13 cellular contexts compared by ENCODE assay signal in the genomic region with DNA sequence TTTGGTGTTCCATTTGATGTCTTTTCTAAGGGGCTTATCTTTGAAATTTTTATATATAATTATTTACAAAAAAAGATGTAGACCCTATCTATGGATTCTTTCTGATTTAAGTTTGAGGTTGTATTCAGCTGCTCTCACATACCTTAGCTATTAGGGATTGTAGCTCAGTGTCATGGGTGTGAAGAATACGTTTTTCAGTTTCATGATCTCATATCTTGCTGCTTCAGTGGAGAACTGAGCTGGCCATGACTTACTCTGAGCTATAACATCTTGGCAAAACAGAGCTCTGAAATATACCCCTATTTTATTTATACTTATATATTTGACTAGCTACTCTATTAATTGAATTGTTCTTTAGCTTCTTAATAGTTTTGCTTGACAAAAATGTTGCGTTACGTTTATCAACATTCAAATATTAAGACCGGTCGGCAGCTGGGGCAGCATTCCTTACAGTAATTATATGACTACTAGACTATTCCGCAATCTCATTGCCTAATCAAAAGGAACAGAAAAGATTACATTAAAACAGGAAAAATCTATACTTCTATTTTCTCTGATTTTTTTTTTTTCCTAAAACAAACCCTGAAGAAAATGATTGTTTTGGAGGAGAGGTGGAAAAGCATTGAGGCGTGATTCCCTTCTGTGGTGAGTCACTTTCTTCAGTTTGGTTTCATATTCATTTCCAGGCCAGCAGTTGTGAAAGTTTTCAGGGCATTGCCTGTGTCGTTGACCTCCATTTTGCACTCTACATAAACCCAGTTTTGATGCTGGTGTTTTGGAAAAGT. TPM values are rescaled to one million over a fixed set of nuclear protein-coding genes. Genes with fewer than 3 reads are reported as not detected.
DNase-seq lines count a peak whose midpoint lies in the region; ATAC-seq and TF ChIP-seq lines count a peak whose summit lies in the region.
"Had no signal": no experiment of that assay in that cellular context is flagged by ENCODE, and none has a peak within 500 bp of the region (broad histone marks: within the 10 kb centered on the region; RNA-seq: fewer than 3 reads in every experiment).

No MANE protein-coding gene starts in this region.

- no peak overlapping the region for H3K9ac ChIP-seq in PC-3 (ENCODE audit: low read length)

- no peaks in the 10 kb centered on the region for H3F3A ChIP-seq in PC-3 (ENCODE audit: low read length, unreplicated experiment)

- peaks cover 13% of the 10 kb centered on the region for H3K4me1 ChIP-seq in PC-3 (ENCODE audit: insufficient read depth, low read length)

- ATAC-seq in PC-3 (no peak), HG02885 (IDR thresholded peaks at IDR 0.05; ENCODE audit: poor library complexity, unreplicated experiment) (no peak), left ventricle myocardium superior (no peak)

- POLR2A ChIA-PET in PC-3 (lab: Charles Lee; ENCODE audit: unreplicated experiment): no interaction called here

- no peaks in the 10 kb centered on the region for H3K9me3 ChIP-seq in PC-3 (ENCODE audit: low read length)
- H3K9me3 ChIP-seq: thoracic aorta had no signal

- no peaks in the 10 kb centered on the region for H3K36me3 ChIP-seq in PC-3 (ENCODE audit: low read depth, low read length)
- H3K36me3 ChIP-seq: thoracic aorta had no signal

- TF ChIP-seq CTCF in PC-3 (conservative IDR thresholded peaks at IDR 0.05; ENCODE audit: low read depth, low read length) (no peak), fibroblast of pulmonary artery (IDR thresholded peaks at IDR 0.05; ENCODE audit: low read length, missing control alignments) (no peak)

- intact Hi-C loops in PC-3 (cut with micrococcal nuclease) (loop anchor here (1.0 kb wide), 1 partner anchor 107 kb away; no protein-coding TSS in a partner anchor), left ventricle myocardium superior (cut with micrococcal nuclease) (no loop called here)

- H2AFZ ChIP-seq in PC-3 (ENCODE audit: low read length): no peak overlapping the region

- H3K27ac ChIP-seq in PC-3 (ENCODE audit: low read length): no peak overlapping the region
- H3K27ac ChIP-seq: thoracic aorta had no signal

- H3K4me3 ChIP-seq in PC-3 (ENCODE audit: low read length) (no peak overlapping the region), fibroblast of pulmonary artery (replicated peaks; ENCODE audit: low read depth, low read length) (no peak overlapping the region)
- H3K4me3 ChIP-seq: thoracic aorta had no signal

- CTCF ChIA-PET in PC-3 (lab: Charles Lee): interaction anchor here (1.3 kb wide), 1 partner anchor 108 kb away, joined by 3 read pairs; no protein-coding TSS in a partner anchor

- DNase-seq in stimulated activated CD4-positive, alpha-beta T cell treated with anti-CD3 and anti-CD28 coated beads, Interleukin-15, amount 100 ng/mL, for 24 hours: peak; percentile 2
- no peak for DNase-seq in stimulated activated CD4-positive, alpha-beta T cell treated with anti-CD3 and anti-CD28 coated beads, Interleukin-12 subunit alpha, Interleukin-12 subunit beta, amount 100 ng/mL, for 4 hours
- peak; percentile 64 for DNase-seq in PC-3
- DNase-seq in fibroblast of pulmonary artery (ENCODE audit: low read depth): peak; percentile 13
- no peak for DNase-seq in putamen (ENCODE audit: low spot score)
- DNase-seq in NCI-H1048 (lab: John Stamatoyannopoulos, UW): no peak
- no peak for DNase-seq in left ventricle myocardium superior
- DNase-seq: amniotic stem cell, islet precursor cell, occipital lobe had no signal

- no peaks in the 10 kb centered on the region for H3K79me2 ChIP-seq in PC-3 (ENCODE audit: low read length)

- no TSS peak for BruUV-seq in PC-3 (replicated peaks; lab: Mats Ljungman, UMichigan)

- no peaks in the 10 kb centered on the region for H4K20me1 ChIP-seq in PC-3 (ENCODE audit: low read length)

- H3K4me2 ChIP-seq in PC-3 (ENCODE audit: low read length): peak overlapping the region; percentile 64

- H3K9me2 ChIP-seq in PC-3 (replicated peaks; ENCODE audit: low read length): no peaks in the 10 kb centered on the region

- no peaks in the 10 kb centered on the region for H3K27me3 ChIP-seq in PC-3 (ENCODE audit: low read length)

RNA-seq across cellular contexts. Expression of a gene that starts 24.1 kb away (rescaled TPM):
- total RNA-seq in PC-3 (2014; rRNA removed) (not detected in 2 replicates), left ventricle myocardium superior (not detected)
- total RNA-seq: activated CD8-positive, alpha-beta memory T cell treated with anti-CD3 and anti-CD28 coated beads for 36 hours; occipital lobe; thoracic aorta had no signal

RNA-seq across cellular contexts. Expression of a gene that starts 27.5 kb away (rescaled TPM):
- total RNA-seq in PC-3 (2014; rRNA removed) (not detected in 2 replicates), left ventricle myocardium superior (not detected)
- total RNA-seq: activated CD8-positive, alpha-beta memory T cell treated with anti-CD3 and anti-CD28 coated beads for 36 hours; occipital lobe; thoracic aorta had no signal

RNA-seq across cellular contexts. Expression of a gene that starts 44.4 kb away (rescaled TPM):
- not detected in 2 replicates for total RNA-seq in PC-3 (2014; rRNA removed)
- not detected for total RNA-seq in left ventricle myocardium superior
- total RNA-seq: activated CD8-positive, alpha-beta memory T cell treated with anti-CD3 and anti-CD28 coated beads for 36 hours; occipital lobe; thoracic aorta had no signal

RNA-seq across cellular contexts. Expression of a gene that starts 54.7 kb away (rescaled TPM):
- total RNA-seq in PC-3 (2014; rRNA removed) (not detected in 2 replicates), left ventricle myocardium superior (not detected)
- total RNA-seq: activated CD8-positive, alpha-beta memory T cell treated with anti-CD3 and anti-CD28 coated beads for 36 hours; occipital lobe; thoracic aorta had no signal

Comparison
In these comparisons a context has a peak if more than half of its experiments do, and no peak if none do; other contexts are left out.
1. DNase-seq: peak in stimulated activated CD4-positive, alpha-beta T cell treated with anti-CD3 and anti-CD28 coated beads, Interleukin-15, amount 100 ng/mL, for 24 hours (single experiment), PC-3 (single experiment) and fibroblast of pulmonary artery (single experiment); none in stimulated activated CD4-positive, alpha-beta T cell treated with anti-CD3 and anti-CD28 coated beads, Interleukin-12 subunit alpha, Interleukin-12 subunit beta, amount 100 ng/mL, for 4 hours (single experiment), putamen (single experiment), NCI-H1048 (single experiment) and left ventricle myocardium superior (single experiment).